In the genomic region with DNA sequence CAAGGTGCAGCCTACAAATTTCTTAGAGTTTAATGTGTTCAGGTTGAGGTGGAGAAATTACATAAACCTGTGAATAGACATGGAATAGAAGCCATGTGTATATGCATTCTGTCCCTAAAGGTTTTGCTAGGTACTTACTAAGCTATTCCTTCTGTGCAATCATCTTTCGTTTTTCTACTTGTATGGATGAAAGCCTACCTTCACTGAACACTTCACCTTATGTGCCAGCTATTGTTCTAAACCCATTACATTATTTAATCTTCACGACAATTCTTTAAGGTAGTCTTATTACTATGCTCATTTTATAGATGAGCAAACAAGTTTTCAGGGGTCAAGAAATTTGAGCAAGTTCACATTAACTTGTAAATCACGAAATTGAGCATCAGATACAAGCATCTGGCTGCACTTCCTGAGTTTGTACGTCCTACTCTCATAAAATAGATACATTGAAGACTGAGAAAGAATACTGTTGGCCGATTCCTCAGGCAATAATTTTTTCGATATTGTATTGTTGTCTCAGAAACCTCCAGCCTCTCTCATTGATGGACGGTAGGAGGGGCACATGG, we compare ENCODE assay signal across 8 cellular contexts. TPM values are rescaled to one million over a fixed set of nuclear protein-coding genes. Genes with fewer than 3 reads are reported as not detected.
DNase-seq lines count a peak whose midpoint lies in the region; ATAC-seq, FAIRE-seq and TF ChIP-seq lines count a peak whose summit lies in the region.

No MANE protein-coding gene starts in this region.

- H3K4me3 ChIP-seq in keratinocyte (ENCODE audit: control insufficient read depth in 2 of 3, extremely low read depth in 1 of 3, insufficient read depth in 2 of 3, low read depth in 1 of 3, low read length in 3 of 3) (peak overlapping the region; percentile 76 to 90 (median 81)), thoracic aorta (peak overlapping the region; percentile 82)

- H3K27me3 ChIP-seq in keratinocyte (ENCODE audit: control insufficient read depth, extremely low read depth, insufficient read depth, low read length) (no peaks in the 10 kb centered on the region), thoracic aorta (replicated peaks; ENCODE audit: insufficient read depth) (no peaks in the 10 kb centered on the region)

- H3K27me3 Mint-ChIP-seq in activated CD8-positive, alpha-beta memory T cell treated with anti-CD3 and anti-CD28 coated beads, Interleukin-2, amount 10 ng/mL, durations not matched to agents 7 days and 5 days: peaks cover 9% of the 10 kb centered on the region
- H3K27me3 Mint-ChIP-seq in activated CD8-positive, alpha-beta T cell treated with anti-CD3 and anti-CD28 coated beads for 36 hours: no peaks in the 10 kb centered on the region

- intact Hi-C loops in activated CD8-positive, alpha-beta T cell treated with anti-CD3 and anti-CD28 coated beads for 36 hours (cut with micrococcal nuclease): no loop called here

- H3K4me3 Mint-ChIP-seq in activated CD8-positive, alpha-beta memory T cell treated with anti-CD3 and anti-CD28 coated beads, Interleukin-2, amount 10 ng/mL, durations not matched to agents 7 days and 5 days: peak overlapping the region; percentile 82
- H3K4me3 Mint-ChIP-seq in activated CD8-positive, alpha-beta T cell treated with anti-CD3 and anti-CD28 coated beads for 36 hours: peak overlapping the region; percentile 89

- H3K9me1 ChIP-seq in keratinocyte (ENCODE audit: control insufficient read depth, extremely low read depth, insufficient read depth, low read length): no peaks in the 10 kb centered on the region

- FAIRE-seq in keratinocyte (lab: Jason Lieb, UNC) (peak; percentile 41), D721Med (lab: Jason Lieb, UNC) (no peak)

- peaks cover 3 to 8% of the 10 kb centered on the region in 2 experiments for H3K36me3 ChIP-seq in keratinocyte (ENCODE audit: control insufficient read depth in 2 of 2, extremely low read depth in 1 of 2, insufficient read depth in 2 of 2, low read length in 2 of 2)
- H3K36me3 ChIP-seq in thoracic aorta: peaks cover 4% of the 10 kb centered on the region

- no peak for DNase-seq in activated CD8-positive, alpha-beta memory T cell treated with anti-CD3 and anti-CD28 coated beads, Interleukin-2, amount 10 ng/mL, durations not matched to agents 7 days and 5 days
- DNase-seq in activated CD8-positive, alpha-beta memory T cell treated with anti-CD3 and anti-CD28 coated beads for 24 hours: no peak
- no peak for DNase-seq in activated CD8-positive, alpha-beta T cell treated with anti-CD3 and anti-CD28 coated beads for 36 hours
- DNase-seq in keratinocyte (ENCODE audit: low read depth, low spot score) (no peak), thoracic aorta (ENCODE audit: low spot score) (no peak), D721Med (ENCODE audit: insufficient read length, low spot score) (no peak), AG20443 (ENCODE audit: low spot score) (no peak), foreskin melanocyte (no peak)

- peak overlapping the region; percentile 84 for H2AFZ ChIP-seq in keratinocyte (ENCODE audit: control insufficient read depth, low read length)

- H3K36me3 Mint-ChIP-seq in activated CD8-positive, alpha-beta memory T cell treated with anti-CD3 and anti-CD28 coated beads, Interleukin-2, amount 10 ng/mL, durations not matched to agents 7 days and 5 days: peaks cover 13% of the 10 kb centered on the region
- peaks cover 18% of the 10 kb centered on the region for H3K36me3 Mint-ChIP-seq in activated CD8-positive, alpha-beta T cell treated with anti-CD3 and anti-CD28 coated beads for 36 hours (ENCODE audit: low read depth)

- H3K79me2 ChIP-seq in keratinocyte (ENCODE audit: control insufficient read depth, insufficient read depth, low read length): peaks cover 8% of the 10 kb centered on the region

- H3K4me1 ChIP-seq in keratinocyte (ENCODE audit: control insufficient read depth, extremely low read depth, insufficient read depth, low read length): peaks cover 15% of the 10 kb centered on the region
- peaks cover 5 to 23% of the 10 kb centered on the region in 2 donors for H3K4me1 ChIP-seq in thoracic aorta (ENCODE audit: control insufficient read depth in 1 of 2, low read depth in 2 of 2)

- dilution Hi-C loops in keratinocyte (cut with MboI; ENCODE audit: extremely low pct_ligation_motif_present, low sequenced_read_pairs): no loop called here

- no peak for TF ChIP-seq CTCF in activated CD8-positive, alpha-beta T cell treated with anti-CD3 and anti-CD28 coated beads for 36 hours (IDR thresholded peaks at IDR 0.05)
- no peak for TF ChIP-seq CTCF in keratinocyte (optimal IDR thresholded peaks at IDR 0.05 in 1 of 3, IDR thresholded peaks at IDR 0.05 in 1 of 3, conservative IDR thresholded peaks at IDR 0.05 in 1 of 3; ENCODE audit: extremely low read depth in 1 of 3, insufficient read depth in 2 of 3, low read length in 3 of 3)
- no peak for TF ChIP-seq CTCF in thoracic aorta (IDR thresholded peaks at IDR 0.05)
- TF ChIP-seq CTCF in D721Med (IDR thresholded peaks at IDR 0.05; ENCODE audit: insufficient read depth, missing control alignments): no peak

- H4K20me1 ChIP-seq in keratinocyte (ENCODE audit: control insufficient read depth, extremely low read depth, insufficient read depth, low read length): no peaks in the 10 kb centered on the region

- ATAC-seq in activated CD8-positive, alpha-beta memory T cell treated with anti-CD3 and anti-CD28 coated beads, Interleukin-2, amount 10 ng/mL, durations not matched to agents 7 days and 5 days: no peak
- ATAC-seq in activated CD8-positive, alpha-beta T cell treated with anti-CD3 and anti-CD28 coated beads for 36 hours: no peak
- ATAC-seq in thoracic aorta (ENCODE audit: insufficient number of reproducible peaks, low FRiP score, low read depth): no peak

- peak overlapping the region; percentile 94 for H3K4me2 ChIP-seq in keratinocyte (ENCODE audit: control insufficient read depth, extremely low read depth, insufficient read depth, low read depth, low read length)

- H3K9me3 ChIP-seq in keratinocyte (ENCODE audit: control insufficient read depth, low read depth, low read length) (no peaks in the 10 kb centered on the region), thoracic aorta (no peaks in the 10 kb centered on the region)

- peaks cover 37% of the 10 kb centered on the region for H3K4me1 Mint-ChIP-seq in activated CD8-positive, alpha-beta memory T cell treated with anti-CD3 and anti-CD28 coated beads, Interleukin-2, amount 10 ng/mL, durations not matched to agents 7 days and 5 days
- peaks cover 34% of the 10 kb centered on the region for H3K4me1 Mint-ChIP-seq in activated CD8-positive, alpha-beta T cell treated with anti-CD3 and anti-CD28 coated beads for 36 hours (ENCODE audit: low read depth)

- H3K9ac ChIP-seq in keratinocyte (ENCODE audit: control insufficient read depth, extremely low read depth, insufficient read depth, low read length): peak overlapping the region; percentile 91

- no peaks in the 10 kb centered on the region for H3K9me3 Mint-ChIP-seq in activated CD8-positive, alpha-beta memory T cell treated with anti-CD3 and anti-CD28 coated beads, Interleukin-2, amount 10 ng/mL, durations not matched to agents 7 days and 5 days (ENCODE audit: low read depth)
- H3K9me3 Mint-ChIP-seq in activated CD8-positive, alpha-beta T cell treated with anti-CD3 and anti-CD28 coated beads for 36 hours: no peaks in the 10 kb centered on the region

- peak overlapping the region; percentile 42 for H3K27ac ChIP-seq in keratinocyte (ENCODE audit: control insufficient read depth, insufficient read depth, low read length)
- peak overlapping the region; percentile 74 to 80 for H3K27ac ChIP-seq in thoracic aorta

- CTCF ChIA-PET in activated CD8-positive, alpha-beta memory T cell treated with anti-CD3 and anti-CD28 coated beads, Interleukin-2, amount 10 ng/mL, durations not matched to agents 7 days and 5 days (lab: Charles Lee): interaction anchor here (1.1 to 2.1 kb wide), 2 partner anchors 93 to 612 kb away, joined by 4 to 10 read pairs; no protein-coding TSS in a partner anchor
- CTCF ChIA-PET in activated CD8-positive, alpha-beta T cell treated with anti-CD3 and anti-CD28 coated beads for 36 hours (lab: Charles Lee): interaction anchor here (1.1 kb wide), 1 partner anchor 26 kb away, joined by 3 read pairs; no protein-coding TSS in a partner anchor

- H3K27ac Mint-ChIP-seq in activated CD8-positive, alpha-beta memory T cell treated with anti-CD3 and anti-CD28 coated beads, Interleukin-2, amount 10 ng/mL, durations not matched to agents 7 days and 5 days: peak overlapping the region; percentile 81
- peak overlapping the region; percentile 83 for H3K27ac Mint-ChIP-seq in activated CD8-positive, alpha-beta T cell treated with anti-CD3 and anti-CD28 coated beads for 36 hours

- POLR2A ChIA-PET in activated CD8-positive, alpha-beta T cell treated with anti-CD3 and anti-CD28 coated beads for 36 hours (lab: Charles Lee): interaction anchor here (1.4 to 2.2 kb wide), 3 partner anchors 11 to 43 kb away, joined by 4 to 7 read pairs (median 6); no protein-coding TSS in a partner anchor

RNA-seq across cellular contexts. Expression of a gene that starts 0.6 kb away (rescaled TPM):
- 10 to 100 TPM; 22.5 to 28.6 TPM for total RNA-seq in activated CD8-positive, alpha-beta memory T cell treated with anti-CD3 and anti-CD28 coated beads, Interleukin-2, amount 10 ng/mL, durations not matched to agents 7 days and 5 days
- total RNA-seq in activated CD8-positive, alpha-beta T cell treated with anti-CD3 and anti-CD28 coated beads for 36 hours: 10 to 100 TPM; 21.8 to 21.9 TPM
- 52.6 to 118 TPM (median 59.6 TPM) in 3 replicates for polyA plus RNA-seq in keratinocyte
- polyA plus RNA-seq in keratinocyte (2011; ENCODE audit: low read depth): 383 TPM
- 45.9 and 83.2 TPM in 2 replicates for polyA plus RNA-seq in keratinocyte (2011; cell fraction: cytosol; rRNA removed)
- 51.6 and 81.1 TPM in 2 replicates for polyA plus RNA-seq in keratinocyte (2011; cell fraction: nucleus; rRNA removed)
- polyA plus RNA-seq in keratinocyte (2012; ENCODE audit: low replicate concordance): 37.7 and 49.6 TPM in 2 replicates
- 3.3 to 20.6 TPM (median 6.3 TPM) in 3 replicates for polyA minus RNA-seq in keratinocyte
- polyA minus RNA-seq in keratinocyte (2011; cell fraction: cytosol; rRNA and poly(A)+ RNA removed): 34.7 TPM
- polyA minus RNA-seq in keratinocyte (2011; cell fraction: nucleus; rRNA and poly(A)+ RNA removed): 17.1 and 25.2 TPM in 2 replicates
- total RNA-seq in thoracic aorta: 10 to 100 TPM; 51.4 to 66.9 TPM

RNA-seq across cellular contexts. Expression of a gene that starts 25.8 kb away (rescaled TPM):
- 10 to 100 TPM; 20.4 to 29.5 TPM for total RNA-seq in activated CD8-positive, alpha-beta memory T cell treated with anti-CD3 and anti-CD28 coated beads, Interleukin-2, amount 10 ng/mL, durations not matched to agents 7 days and 5 days
- total RNA-seq in activated CD8-positive, alpha-beta T cell treated with anti-CD3 and anti-CD28 coated beads for 36 hours: 10 to 100 TPM; 31.4 to 32.7 TPM
- polyA plus RNA-seq in keratinocyte: 2.1 to 5.2 TPM (median 4.5 TPM) in 3 replicates
- polyA plus RNA-seq in keratinocyte (2011; ENCODE audit: low read depth): 14.1 TPM
- polyA plus RNA-seq in keratinocyte (2011; cell fraction: cytosol; rRNA removed): 4.2 and 5.7 TPM in 2 replicates
- 8.8 and 9.6 TPM in 2 replicates for polyA plus RNA-seq in keratinocyte (2011; cell fraction: nucleus; rRNA removed)
- polyA plus RNA-seq in keratinocyte (2012; ENCODE audit: low replicate concordance): 3.9 and 5.0 TPM in 2 replicates
- 1.5 to 8.3 TPM (median 4.3 TPM) in 3 replicates for polyA minus RNA-seq in keratinocyte
- polyA minus RNA-seq in keratinocyte (2011; cell fraction: cytosol; rRNA and poly(A)+ RNA removed): 2.3 TPM
- 3.4 and 17.9 TPM in 2 replicates for polyA minus RNA-seq in keratinocyte (2011; cell fraction: nucleus; rRNA and poly(A)+ RNA removed)
- 10 to 100 TPM; 29.6 to 65.0 TPM for total RNA-seq in thoracic aorta
